6 cellular contexts compared by ENCODE assay signal in the genomic region with DNA sequence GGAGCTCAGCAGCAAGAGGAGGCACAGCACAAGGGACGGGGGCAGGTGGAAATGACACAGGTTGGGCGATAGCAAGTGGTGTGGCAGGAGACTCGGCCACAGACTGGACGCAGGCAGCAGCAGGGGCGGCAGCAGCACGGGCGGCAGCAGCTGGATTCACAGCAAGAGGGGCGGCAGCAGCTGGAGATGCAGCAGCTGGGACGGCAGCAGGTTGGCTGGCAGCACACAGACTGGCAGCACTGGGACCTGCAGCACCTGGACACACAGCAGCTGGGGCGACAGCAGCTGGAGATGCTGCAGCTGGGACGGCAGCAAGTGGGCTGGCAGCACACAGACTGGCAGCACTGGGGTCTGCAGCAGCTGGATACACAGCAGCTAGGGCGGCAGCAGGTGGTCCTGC. TPM values are rescaled to one million over a fixed set of nuclear protein-coding genes. Genes with fewer than 3 reads are reported as not detected.
"Had no signal": no experiment of that assay in that cellular context is flagged by ENCODE, and none has a peak within 500 bp of the region (broad histone marks: within the 10 kb centered on the region; RNA-seq: fewer than 3 reads in every experiment).

No MANE protein-coding gene starts in this region.

RNA-seq across cellular contexts. Expression of a gene that starts 0.5 kb away (rescaled TPM):
- total RNA-seq: activated CD4-positive, alpha-beta memory T cell treated with anti-CD3 and anti-CD28 coated beads, Interleukin-2, amount 10 ng/mL, durations not matched to agents 7 days and 5 days; activated CD8-positive, alpha-beta memory T cell treated with anti-CD3 and anti-CD28 coated beads, Interleukin-2, amount 10 ng/mL, durations not matched to agents 7 days and 5 days; Peyer's patch; Right ventricle myocardium superior; T-helper 1 cell treated with Interleukin-12 subunit alpha and Interleukin-12 subunit beta and Interleukin-4 antibody, amounts not matched to agents 30 ng/mL and 1 ng/mL, for 36 hours; T-helper 2 cell treated with Interferon-gamma antibody and Interleukin-4, amounts not matched to agents 100 ng/mL and 5 ng/mL, for 36 hours had no signal

RNA-seq across cellular contexts. Expression of a gene that starts 9.8 kb away (rescaled TPM):
- total RNA-seq: activated CD4-positive, alpha-beta memory T cell treated with anti-CD3 and anti-CD28 coated beads, Interleukin-2, amount 10 ng/mL, durations not matched to agents 7 days and 5 days; activated CD8-positive, alpha-beta memory T cell treated with anti-CD3 and anti-CD28 coated beads, Interleukin-2, amount 10 ng/mL, durations not matched to agents 7 days and 5 days; Peyer's patch; Right ventricle myocardium superior; T-helper 1 cell treated with Interleukin-12 subunit alpha and Interleukin-12 subunit beta and Interleukin-4 antibody, amounts not matched to agents 30 ng/mL and 1 ng/mL, for 36 hours; T-helper 2 cell treated with Interferon-gamma antibody and Interleukin-4, amounts not matched to agents 100 ng/mL and 5 ng/mL, for 36 hours had no signal

RNA-seq across cellular contexts. Expression of a gene that starts 15.9 kb away (rescaled TPM):
- total RNA-seq: activated CD4-positive, alpha-beta memory T cell treated with anti-CD3 and anti-CD28 coated beads, Interleukin-2, amount 10 ng/mL, durations not matched to agents 7 days and 5 days; activated CD8-positive, alpha-beta memory T cell treated with anti-CD3 and anti-CD28 coated beads, Interleukin-2, amount 10 ng/mL, durations not matched to agents 7 days and 5 days; Peyer's patch; Right ventricle myocardium superior; T-helper 1 cell treated with Interleukin-12 subunit alpha and Interleukin-12 subunit beta and Interleukin-4 antibody, amounts not matched to agents 30 ng/mL and 1 ng/mL, for 36 hours; T-helper 2 cell treated with Interferon-gamma antibody and Interleukin-4, amounts not matched to agents 100 ng/mL and 5 ng/mL, for 36 hours had no signal

RNA-seq across cellular contexts. Expression of a gene that starts 20.7 kb away (rescaled TPM):
- total RNA-seq: activated CD4-positive, alpha-beta memory T cell treated with anti-CD3 and anti-CD28 coated beads, Interleukin-2, amount 10 ng/mL, durations not matched to agents 7 days and 5 days; activated CD8-positive, alpha-beta memory T cell treated with anti-CD3 and anti-CD28 coated beads, Interleukin-2, amount 10 ng/mL, durations not matched to agents 7 days and 5 days; Peyer's patch; Right ventricle myocardium superior; T-helper 1 cell treated with Interleukin-12 subunit alpha and Interleukin-12 subunit beta and Interleukin-4 antibody, amounts not matched to agents 30 ng/mL and 1 ng/mL, for 36 hours; T-helper 2 cell treated with Interferon-gamma antibody and Interleukin-4, amounts not matched to agents 100 ng/mL and 5 ng/mL, for 36 hours had no signal

RNA-seq across cellular contexts. Expression of a gene that starts 21.7 kb away (rescaled TPM):
- total RNA-seq: activated CD4-positive, alpha-beta memory T cell treated with anti-CD3 and anti-CD28 coated beads, Interleukin-2, amount 10 ng/mL, durations not matched to agents 7 days and 5 days; activated CD8-positive, alpha-beta memory T cell treated with anti-CD3 and anti-CD28 coated beads, Interleukin-2, amount 10 ng/mL, durations not matched to agents 7 days and 5 days; Peyer's patch; Right ventricle myocardium superior; T-helper 1 cell treated with Interleukin-12 subunit alpha and Interleukin-12 subunit beta and Interleukin-4 antibody, amounts not matched to agents 30 ng/mL and 1 ng/mL, for 36 hours; T-helper 2 cell treated with Interferon-gamma antibody and Interleukin-4, amounts not matched to agents 100 ng/mL and 5 ng/mL, for 36 hours had no signal
